In the genomic region with DNA sequence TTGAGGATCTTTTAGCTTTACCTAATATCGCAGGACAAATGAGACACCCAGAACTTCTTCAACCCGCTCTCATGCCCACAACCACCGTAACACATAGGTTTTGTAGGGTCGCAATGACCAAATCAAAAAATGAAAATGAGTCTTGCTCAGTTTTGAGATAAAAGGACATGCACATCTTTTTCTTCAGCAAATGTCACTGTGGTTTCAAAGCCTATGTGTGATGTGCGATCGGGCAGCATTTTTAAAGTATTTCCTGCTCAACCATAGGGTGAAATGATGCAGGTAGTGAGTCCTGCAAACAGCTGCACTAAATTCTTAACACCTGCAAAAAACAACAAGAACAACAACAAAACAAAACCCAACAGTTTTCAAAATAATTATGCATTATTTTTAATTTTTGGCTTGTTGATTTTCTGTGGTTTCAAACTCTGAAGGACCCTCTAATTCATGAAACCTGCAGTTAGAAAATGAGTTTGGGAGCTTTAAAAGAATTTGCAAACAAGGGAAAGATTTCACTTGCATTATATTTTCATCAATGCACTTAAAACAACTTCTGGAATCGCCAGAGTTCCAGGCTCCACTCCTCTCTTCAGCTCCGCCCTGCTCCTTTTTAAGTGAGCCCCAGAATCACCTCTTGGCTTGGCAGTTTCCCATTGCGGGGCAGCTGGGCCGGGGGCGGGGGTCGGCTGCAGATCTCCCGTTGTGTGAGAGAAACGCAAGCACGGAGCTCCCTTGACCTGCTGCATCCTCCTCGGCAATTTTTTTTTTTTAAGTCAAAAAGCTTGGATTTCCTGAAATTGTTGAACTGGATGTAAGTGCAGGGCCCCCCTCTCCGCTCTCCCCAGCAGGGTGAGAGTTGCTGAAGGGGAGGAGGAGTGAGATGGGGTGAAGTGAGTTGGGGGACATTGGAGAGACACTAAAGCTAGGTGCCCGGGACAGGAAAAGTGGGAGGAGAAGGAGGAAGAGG, we compare ENCODE assay signal across 8 cellular contexts.
DNase-seq lines count a peak whose midpoint lies in the region; ATAC-seq, FAIRE-seq and TF ChIP-seq lines count a peak whose summit lies in the region.

No MANE protein-coding gene starts in this region.

- no peak overlapping the region for H3K9ac ChIP-seq in H9 (ENCODE audit: extremely low read depth, insufficient read length, low read length)

- H3K23ac ChIP-seq in H9 (ENCODE audit: insufficient read length, low read depth, low read length): no peak overlapping the region

- TF ChIP-seq CTCF in H9 (conservative IDR thresholded peaks at IDR 0.05) (no peak), WTC11 (IDR thresholded peaks at IDR 0.05) (no peak), hepatocyte (IDR thresholded peaks at IDR 0.05; ENCODE audit: poor library complexity) (no peak), GM20000 (IDR thresholded peaks at IDR 0.05; ENCODE audit: extremely low read depth, missing control alignments) (no peak)

- H3K4me1 Mint-ChIP-seq in H9 (peaks cover 12 to 14% of the 10 kb centered on the region in 2 experiments), WTC11 (peaks cover 12% of the 10 kb centered on the region)

- H3K56ac ChIP-seq in H9 (ENCODE audit: insufficient read length, low read depth, low read length): no peak overlapping the region

- H3K27ac Mint-ChIP-seq in H9: no peak overlapping the region
- no peak overlapping the region for H3K27ac Mint-ChIP-seq in WTC11

- no peak overlapping the region for H2BK12ac ChIP-seq in H9 (ENCODE audit: insufficient read length, low read depth, low read length)

- H4K5ac ChIP-seq in H9 (ENCODE audit: insufficient read length, low read depth, low read length): no peak overlapping the region

- peaks cover 4% of the 10 kb centered on the region; the same call in 1 of the 2 replicates for H3K27me3 ChIP-seq in H9 (ENCODE audit: insufficient read depth, low read length)
- H3K27me3 ChIP-seq in hepatocyte: peaks cover 47% of the 10 kb centered on the region
- no peaks in the 10 kb centered on the region for H3K27me3 ChIP-seq in small intestine (ENCODE audit: control insufficient read depth in 2 of 2, insufficient read depth in 2 of 2, low read length in 2 of 2)

- peaks cover 18% of the 10 kb centered on the region for H3K23me2 ChIP-seq in H9 (ENCODE audit: insufficient read length, low read depth, low read length, poor library complexity, severe bottlenecking)

- H2BK20ac ChIP-seq in H9 (ENCODE audit: low read depth, low read length, poor library complexity, severe bottlenecking): no peak overlapping the region

- H4K91ac ChIP-seq in H9 (ENCODE audit: insufficient read length, low read depth, low read length): no peak overlapping the region

- no peaks in the 10 kb centered on the region for H3K79me2 ChIP-seq in H9 (ENCODE audit: insufficient read depth, low read length)
- H3K79me2 ChIP-seq in hepatocyte: no peaks in the 10 kb centered on the region

- no peak overlapping the region for H3K18ac ChIP-seq in H9 (ENCODE audit: insufficient read length, low read depth, low read length)

- H2BK15ac ChIP-seq in H9 (ENCODE audit: low read depth, low read length): no peak overlapping the region

- H2AFZ ChIP-seq in H9 (ENCODE audit: low read length) (no peak overlapping the region), hepatocyte (peak overlapping the region; percentile 78)

- no peak overlapping the region for H4K8ac ChIP-seq in H9 (replicated peaks; ENCODE audit: insufficient read length, low read depth, low read length)

- FAIRE-seq in small intestine (lab: Jason Lieb, UNC): no peak

- POLR2A ChIA-PET in WTC11 (lab: Charles Lee): interaction anchor here (0.6 to 1.4 kb wide), 5 partner anchors 11 to 178 kb away, joined by 3 to 6 read pairs (median 3); no protein-coding TSS in a partner anchor

- H3K4me2 ChIP-seq in H9 (ENCODE audit: insufficient read depth, insufficient read length, low read length) (peak overlapping the region; percentile 87), hepatocyte (peak overlapping the region; percentile 99)

- ATAC-seq in WTC11 (peak; percentile 17), HG02981 (IDR thresholded peaks at IDR 0.05; ENCODE audit: unreplicated experiment) (no peak)

- DNase-seq in H9 (peak; percentile 47), WTC11 (ENCODE audit: low spot score) (peak; percentile 23), hepatocyte (ENCODE audit: low spot score) (no peak), small intestine (no peak), NCI-H345 treated with DMSO at 0.1 percent for 48 hours (lab: John Stamatoyannopoulos, UW; ENCODE audit: unreplicated experiment) (no peak), GM20000 (ENCODE audit: low spot score) (no peak)
- DNase-seq in stimulated activated CD4-positive, alpha-beta T cell treated with anti-CD3 and anti-CD28 coated beads, Interleukin-1b, Interleukin-23, amount 100 ng/mL, for 48 hours: no peak

- no peak overlapping the region for H2BK120ac ChIP-seq in H9 (ENCODE audit: low read depth, low read length, poor library complexity, severe bottlenecking)

- no peak overlapping the region for H3K27ac ChIP-seq in H9 (ENCODE audit: insufficient read length, low read depth, low read length)
- no peak overlapping the region for H3K27ac ChIP-seq in hepatocyte
- H3K27ac ChIP-seq in small intestine (ENCODE audit: low read depth in 1 of 2, low read length in 1 of 2): peak overlapping the region in 1 of 2 donors; percentile 63

- CTCF ChIA-PET in WTC11 (lab: Charles Lee): interaction anchor here (0.6 to 3.9 kb wide), 18 partner anchors 9 to 1098 kb away, joined by 3 to 18 read pairs (median 4); a partner anchor contains a TSS

- WGBS in H9 (ENCODE audit: extremely low coverage, insufficient read length, low lambda C conversion rate): no CpG with 5 or more reads among the region's 18 CpGs
- 35% methylated on average over 18 of the region's 18 CpGs for WGBS in hepatocyte (ENCODE audit: low lambda C conversion rate, missing lambda C conversion rate)
- WGBS in small intestine, 3 donors: 34 to 42% (median 37%) methylated on average over 18 of the region's 18 CpGs

- no peak overlapping the region for H2BK5ac ChIP-seq in H9 (ENCODE audit: insufficient read length, low read length)

- H3K9me3 Mint-ChIP-seq in H9 (no peaks in the 10 kb centered on the region), WTC11 (no peaks in the 10 kb centered on the region)

- H3K36me3 Mint-ChIP-seq in H9 (ENCODE audit: insufficient read depth in 1 of 3, low read depth in 3 of 3) (peaks cover 0 to 3% (median 0%) of the 10 kb centered on the region in 3 experiments; a peak in 2 of 7 replicates), WTC11 (no peaks in the 10 kb centered on the region)

- H3K14ac ChIP-seq in H9 (ENCODE audit: insufficient read depth, low read length): no peak overlapping the region

- H3K4me3 ChIP-seq in hepatocyte (peak overlapping the region; percentile 77), small intestine (ENCODE audit: low read depth in 1 of 2, low read length in 2 of 2) (peak overlapping the region; percentile 20 to 88)

- H3K4me3 Mint-ChIP-seq in H9: peak overlapping the region; percentile 80 to 97
- peak overlapping the region; percentile 90 for H3K4me3 Mint-ChIP-seq in WTC11

- no peak overlapping the region for H2AK5ac ChIP-seq in H9 (ENCODE audit: insufficient read length, low read length)

- H3K27me3 Mint-ChIP-seq in H9 (ENCODE audit: low read depth) (peaks cover 72% of the 10 kb centered on the region), WTC11 (ENCODE audit: low read depth) (peaks cover 81% of the 10 kb centered on the region)

- H3K79me1 ChIP-seq in H9 (ENCODE audit: insufficient read depth, low read depth, low read length, poor library complexity, severe bottlenecking): no peaks in the 10 kb centered on the region

- no peaks in the 10 kb centered on the region for H3K9me3 ChIP-seq in H9 (ENCODE audit: control insufficient read depth, low read depth, low read length)
- no peaks in the 10 kb centered on the region for H3K9me3 ChIP-seq in hepatocyte (ENCODE audit: low read depth)
- no peaks in the 10 kb centered on the region for H3K9me3 ChIP-seq in small intestine (ENCODE audit: control insufficient read depth, low read depth)

- H3K9me2 ChIP-seq in hepatocyte (replicated peaks; ENCODE audit: insufficient read depth): no peaks in the 10 kb centered on the region

- H3K4me1 ChIP-seq in H9 (ENCODE audit: insufficient read depth, low read length): no peaks in the 10 kb centered on the region
- H3K4me1 ChIP-seq in hepatocyte (ENCODE audit: insufficient read depth): peaks cover 26% of the 10 kb centered on the region
- H3K4me1 ChIP-seq in small intestine (ENCODE audit: control insufficient read depth in 2 of 2, insufficient read depth in 1 of 2, low read depth in 1 of 2, low read length in 1 of 2): peaks cover 4 to 5% of the 10 kb centered on the region in 2 donors

- no peaks in the 10 kb centered on the region for H4K20me1 ChIP-seq in H9 (ENCODE audit: control insufficient read depth, insufficient read depth, insufficient read length)
- no peaks in the 10 kb centered on the region for H4K20me1 ChIP-seq in hepatocyte (ENCODE audit: insufficient read depth, poor library complexity, severe bottlenecking)

- no peak overlapping the region for H3K4ac ChIP-seq in H9 (ENCODE audit: low read depth, low read length)

- no peak overlapping the region for H3T11ph ChIP-seq in H9 (ENCODE audit: low read length)

- H3K36me3 ChIP-seq in hepatocyte (replicated peaks; ENCODE audit: insufficient read depth, low read depth) (no peaks in the 10 kb centered on the region), small intestine (ENCODE audit: control insufficient read depth in 2 of 2, insufficient read depth in 2 of 2, low read length in 2 of 2) (no peaks in the 10 kb centered on the region)

TF ChIP-seq in WTC11, 78 proteins besides CTCF, POLR2A, EP300 and RAD21 (continues in another document):
- no peak for TF ChIP-seq CBFB (CRISPR knock-in tag; IDR thresholded peaks at IDR 0.05; ENCODE audit: low read depth)

Comparison
In these comparisons a context has a peak if more than half of its experiments do, and no peak if none do; other contexts are left out.
1. DNase-seq: peak in H9 (single experiment) and WTC11 (single experiment); none in hepatocyte (single experiment), small intestine (single experiment), stimulated activated CD4-positive, alpha-beta T cell treated with anti-CD3 and anti-CD28 coated beads, Interleukin-1b, Interleukin-23, amount 100 ng/mL, for 48 hours (single experiment), NCI-H345 treated with DMSO at 0.1 percent for 48 hours (single experiment) and GM20000 (single experiment).